Comparison of ENCODE assay signal across 1 cellular context in the genomic region with DNA sequence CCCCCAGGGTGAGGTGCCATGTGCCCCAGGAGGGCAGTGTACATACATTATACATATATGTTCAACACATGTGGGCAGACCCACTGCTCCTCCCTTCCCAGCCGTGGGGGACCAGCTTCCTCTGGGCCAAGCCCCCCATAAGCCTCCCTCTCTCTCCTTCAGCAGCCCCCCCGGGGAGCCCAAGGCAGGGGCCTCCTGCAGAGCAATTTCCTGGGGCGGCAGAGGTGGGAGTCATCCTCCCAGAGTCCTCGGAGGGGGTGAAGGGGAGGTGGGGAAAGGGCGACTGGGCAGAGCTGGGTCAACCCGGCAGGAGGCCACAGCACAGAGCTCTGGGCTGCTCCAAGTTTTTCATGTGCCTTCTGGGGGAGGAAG.
TF ChIP-seq lines count a peak whose summit lies in the region.

No MANE protein-coding gene starts in this region.

TF ChIP-seq in H1, 55 proteins besides CTCF, POLR2A, EP300 and RAD21:
- no peak for TF ChIP-seq BCL11A (IDR thresholded peaks at IDR 0.05; ENCODE audit: low read depth in 2 of 2, low read length in 2 of 2)
- TF ChIP-seq, protein P1, sequence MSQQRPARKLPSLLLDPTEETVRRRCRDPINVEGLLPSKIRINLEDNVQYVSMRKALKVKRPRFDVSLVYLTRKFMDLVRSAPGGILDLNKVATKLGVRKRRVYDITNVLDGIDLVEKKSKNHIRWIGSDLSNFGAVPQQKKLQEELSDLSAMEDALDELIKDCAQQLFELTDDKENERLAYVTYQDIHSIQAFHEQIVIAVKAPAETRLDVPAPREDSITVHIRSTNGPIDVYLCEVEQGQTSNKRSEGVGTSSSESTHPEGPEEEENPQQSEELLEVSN (IDR thresholded peaks at IDR 0.05), result no peak
- no peak for TF ChIP-seq FOSL1 (IDR thresholded peaks at IDR 0.05; ENCODE audit: insufficient read depth, low read depth, low read length)
